Comparison of ENCODE assay signal across 21 cellular contexts in genomic region chr3:126968995-126969385, GRCh38. TPM values are rescaled to one million over a fixed set of nuclear protein-coding genes. Genes with fewer than 3 reads are reported as not detected.
DNase-seq lines count a peak whose midpoint lies in the region; ATAC-seq and TF ChIP-seq lines count a peak whose summit lies in the region.
"Had no signal": no experiment of that assay in that cellular context is flagged by ENCODE, and none has a peak within 500 bp of the region (broad histone marks: within the 10 kb centered on the region; RNA-seq: fewer than 3 reads in every experiment).

No MANE protein-coding gene starts in this region.

- H3K18ac ChIP-seq in IMR-90 (ENCODE audit: low read depth, low read length), result no peak overlapping the region

- H3K9me1 ChIP-seq in IMR-90 (ENCODE audit: insufficient read depth, low read length), result peaks cover 5% of the 10 kb centered on the region

- no peak for TF ChIP-seq CTCF in IMR-90 (conservative IDR thresholded peaks at IDR 0.05; ENCODE audit: low read depth, low read length)
- TF ChIP-seq CTCF in fibroblast of villous mesenchyme (IDR thresholded peaks at IDR 0.05; ENCODE audit: insufficient read depth, low read depth, low read length), result no peak
- no peak for TF ChIP-seq CTCF in neural crest cell (conservative IDR thresholded peaks at IDR 0.05)
- TF ChIP-seq CTCF in dorsolateral prefrontal cortex (IDR thresholded peaks at IDR 0.05 in 54 of 56, conservative IDR thresholded peaks at IDR 0.05 in 2 of 56; ENCODE audit: low read depth in 1 of 56, partially characterized antibody in 56 of 56), result no peak

- no peak overlapping the region for H2AK5ac ChIP-seq in IMR-90 (ENCODE audit: low read depth, low read length)

- peaks cover 12% of the 10 kb centered on the region for H3K4me1 ChIP-seq in IMR-90 (ENCODE audit: control insufficient read depth, insufficient read depth, low read length)

- 0 out of 2 replicates have a peak overlapping the region, but pooled peaks have one; percentile 39 for H3K14ac ChIP-seq in IMR-90 (replicated peaks; ENCODE audit: low read depth, low read length)

- H3K56ac ChIP-seq in IMR-90 (ENCODE audit: extremely low read depth, insufficient read depth, low read length), result no peak overlapping the region

- 86% methylated on average over 5 of the region's 6 CpGs; no CpG with 5 or more reads in 1 of the 2 experiments for WGBS in IMR-90 (ENCODE audit: extremely low coverage in 2 of 2, insufficient read length in 1 of 2), 2 experiments

- TF ChIP-seq POLR2A in IMR-90 (IDR thresholded peaks at IDR 0.05; ENCODE audit: low read depth, low read length), result no peak

- H3K4me2 ChIP-seq in IMR-90 (ENCODE audit: low read depth, low read length), result no peak overlapping the region
- H3K4me2 ChIP-seq: KMS-11, PC-9 had no signal

- H4K91ac ChIP-seq in IMR-90 (ENCODE audit: insufficient read depth, low read depth, low read length), result no peak overlapping the region

- H3K4me3 Mint-ChIP-seq in neural crest cell, result peak overlapping the region; percentile 3
- H3K4me3 Mint-ChIP-seq in stimulated activated naive B cell treated with anti-CD40 and anti-IgM and Interleukin-4, amounts not matched to agents 10 μg/mL and 1 μg/mL and 100 μg/mL, for 72 hours, result no peak overlapping the region
- H3K4me3 Mint-ChIP-seq: CD8-positive, alpha-beta T cell had no signal

- in situ Hi-C loops in IMR-90 (cut with MboI; ENCODE audit: low sequenced_read_pairs), result no loop called here

- H3K4ac ChIP-seq in IMR-90 (ENCODE audit: low read depth, low read length), result no peak overlapping the region

- H3K27ac ChIP-seq in IMR-90 (ENCODE audit: insufficient read depth, low read length), result no peak overlapping the region
- peak overlapping the region in 1 of 59 donors; percentile 19 for H3K27ac ChIP-seq in dorsolateral prefrontal cortex
- H3K27ac ChIP-seq: GM23248, KMS-11, PC-9 had no signal

- ATAC-seq in IMR-90 (ENCODE audit: low read depth), result no peak
- ATAC-seq in stimulated activated naive B cell treated with anti-CD40 and anti-IgM and Interleukin-4, amounts not matched to agents 10 μg/mL and 1 μg/mL and 100 μg/mL, for 72 hours (replicated peaks), result no peak
- ATAC-seq: CD8-positive, alpha-beta T cell had no signal

- peaks cover 3% of the 10 kb centered on the region for H3K36me3 Mint-ChIP-seq in neural crest cell (ENCODE audit: low read depth)
- H3K36me3 Mint-ChIP-seq in stimulated activated naive B cell treated with anti-CD40 and anti-IgM and Interleukin-4, amounts not matched to agents 10 μg/mL and 1 μg/mL and 100 μg/mL, for 72 hours, result peaks cover 6% of the 10 kb centered on the region in 2 donors
- H3K36me3 Mint-ChIP-seq: CD8-positive, alpha-beta T cell had no signal

- peaks cover 27% of the 10 kb centered on the region for H3K4me1 Mint-ChIP-seq in neural crest cell
- peaks cover 19 to 23% of the 10 kb centered on the region in 2 donors for H3K4me1 Mint-ChIP-seq in stimulated activated naive B cell treated with anti-CD40 and anti-IgM and Interleukin-4, amounts not matched to agents 10 μg/mL and 1 μg/mL and 100 μg/mL, for 72 hours

- no peaks in the 10 kb centered on the region for H3K27me3 Mint-ChIP-seq in neural crest cell (ENCODE audit: low read depth)
- H3K27me3 Mint-ChIP-seq in stimulated activated naive B cell treated with anti-CD40 and anti-IgM and Interleukin-4, amounts not matched to agents 10 μg/mL and 1 μg/mL and 100 μg/mL, for 72 hours, result peaks cover 24 to 30% of the 10 kb centered on the region in 2 donors

- H4K20me1 ChIP-seq in IMR-90 (ENCODE audit: insufficient read depth, low read length), result no peaks in the 10 kb centered on the region

- TF ChIP-seq RAD21 in IMR-90 (IDR thresholded peaks at IDR 0.05; ENCODE audit: low read length), result no peak

- H3K27me3 ChIP-seq in IMR-90 (ENCODE audit: control insufficient read depth, insufficient read depth, low read length) (no peaks in the 10 kb centered on the region; the same call in 1 of the 2 replicates), dorsolateral prefrontal cortex (no peaks in the 10 kb centered on the region)

- H2BK120ac ChIP-seq in IMR-90 (ENCODE audit: low read depth, low read length), result no peak overlapping the region

- no peak overlapping the region for H2AFZ ChIP-seq in IMR-90 (replicated peaks; ENCODE audit: low read length, poor library complexity)
- H2AFZ ChIP-seq: GM23248, PC-9 had no signal

- H2BK15ac ChIP-seq in IMR-90 (ENCODE audit: low read depth, low read length), result no peak overlapping the region

- intact Hi-C loops in IMR-90 (cut with micrococcal nuclease) (no loop called here), head of caudate nucleus (cut with DNase I) (no loop called here), dorsolateral prefrontal cortex (cut with DNase I) (no loop called here)

- no peaks in the 10 kb centered on the region for H3K79me1 ChIP-seq in IMR-90 (ENCODE audit: low read depth in 1 of 2, low read length in 2 of 2)

- dilution Hi-C loops in IMR-90 (cut with HindIII; ENCODE audit: low sequenced_read_pairs, unreplicated experiment), result no loop called here

- CTCF ChIA-PET in IMR-90 (lab: Yijun Ruan, JAX), result no interaction called here

- peaks cover 2% of the 10 kb centered on the region for H3K9me3 ChIP-seq in IMR-90 (ENCODE audit: control insufficient read depth, insufficient read depth, low read length)

- H4K5ac ChIP-seq in IMR-90 (ENCODE audit: low read depth, low read length), result no peak overlapping the region; the same call in 1 of the 2 replicates

- no peak overlapping the region for H3K9ac ChIP-seq in IMR-90 (ENCODE audit: low read depth, low read length)
- H3K9ac ChIP-seq: GM23248, KMS-11 had no signal

- no peak overlapping the region for H2AK9ac ChIP-seq in IMR-90 (replicated peaks; ENCODE audit: low read depth, low read length, poor library complexity)

- BruUV-seq in IMR-90 (replicated peaks; lab: Mats Ljungman, UMichigan), result no TSS peak

- H4K8ac ChIP-seq in IMR-90 (ENCODE audit: low read depth in 2 of 2, low read length in 2 of 2), result no peak overlapping the region

- H3K36me3 ChIP-seq in IMR-90 (ENCODE audit: control insufficient read depth, insufficient read depth, low read length), result no peaks in the 10 kb centered on the region

- H3K4me3 ChIP-seq in IMR-90 (ENCODE audit: insufficient read depth, low read depth, low read length), result no peak overlapping the region
- no peak overlapping the region for H3K4me3 ChIP-seq in fibroblast of villous mesenchyme (ENCODE audit: low read depth, low read length)
- no peak overlapping the region for H3K4me3 ChIP-seq in dorsolateral prefrontal cortex
- H3K4me3 ChIP-seq: GM23248, PC-9 had no signal

- DNase-seq in IMR-90 (no peak), fibroblast of villous mesenchyme (ENCODE audit: low read depth) (peak; percentile 24), neural crest cell (ENCODE audit: low read depth, low spot score) (no peak), head of caudate nucleus (no peak), NAMALWA (ENCODE audit: low spot score) (no peak), dorsolateral prefrontal cortex (no peak)
- no peak for DNase-seq in stimulated activated naive B cell treated with anti-CD40 and anti-IgM and Interleukin-4, amounts not matched to agents 10 μg/mL and 1 μg/mL and 100 μg/mL, for 72 hours
- DNase-seq: C1 segment of cervical spinal cord, Calu3, DMS153, HCEC 1CT, NCI-H1105, NCI-H146, NCI-H2029, NCI-H2227 treated with DMSO at 0.1 percent for 48 hours, NCI-H510A treated with DMSO at 0.1 percent for 48 hours, NCI-H748 treated with DMSO at 0.1 percent for 48 hours, PC-9 had no signal

- H2BK5ac ChIP-seq in IMR-90 (ENCODE audit: low read depth, low read length, poor library complexity, severe bottlenecking), result no peak overlapping the region

- POLR2A ChIA-PET in IMR-90 (lab: Charles Lee; ENCODE audit: unreplicated experiment), result interaction anchor here (0.7 kb wide), 1 partner anchor 8 kb away, joined by 3 read pairs; no protein-coding TSS in a partner anchor

- H3K9me3 Mint-ChIP-seq in neural crest cell, result no peaks in the 10 kb centered on the region
- H3K9me3 Mint-ChIP-seq in stimulated activated naive B cell treated with anti-CD40 and anti-IgM and Interleukin-4, amounts not matched to agents 10 μg/mL and 1 μg/mL and 100 μg/mL, for 72 hours, result peaks cover 1 to 3% of the 10 kb centered on the region in 2 donors
- H3K9me3 Mint-ChIP-seq: CD8-positive, alpha-beta T cell had no signal

- no peak overlapping the region for H3K23ac ChIP-seq in IMR-90 (ENCODE audit: low read depth, low read length)

- no peak overlapping the region for H3K27ac Mint-ChIP-seq in neural crest cell (ENCODE audit: unreplicated experiment)
- peak overlapping the region; percentile 33 for H3K27ac Mint-ChIP-seq in stimulated activated naive B cell treated with anti-CD40 and anti-IgM and Interleukin-4, amounts not matched to agents 10 μg/mL and 1 μg/mL and 100 μg/mL, for 72 hours
- H3K27ac Mint-ChIP-seq: CD8-positive, alpha-beta T cell had no signal

- H2BK20ac ChIP-seq in IMR-90 (ENCODE audit: low read depth, low read length), result no peak overlapping the region

TF ChIP-seq in IMR-90, 13 proteins besides CTCF, POLR2A, EP300 and RAD21:
- TF ChIP-seq MAZ (IDR thresholded peaks at IDR 0.05; ENCODE audit: borderline replicate concordance, low read depth, low read length) (no peak), USF2 (IDR thresholded peaks at IDR 0.05; ENCODE audit: low read depth, low read length) (no peak), RCOR1 (IDR thresholded peaks at IDR 0.05; ENCODE audit: insufficient replicate concordance, low read length) (no peak), FOS (IDR thresholded peaks at IDR 0.05; ENCODE audit: low read depth, low read length) (no peak), CEBPB (IDR thresholded peaks at IDR 0.05; ENCODE audit: low read depth, low read length) (no peak), NFE2L2 (IDR thresholded peaks at IDR 0.05; ENCODE audit: low read depth, low read length) (no peak), RFX5 (IDR thresholded peaks at IDR 0.05; ENCODE audit: low read depth, low read length) (no peak)

RNA-seq across cellular contexts. Expression of gene PLXNA1, which starts 13.9 kb away (rescaled TPM):
- total RNA-seq in IMR-90 (2012; rRNA removed) (13.6 and 14.4 TPM in 2 replicates), fibroblast of villous mesenchyme (63.0 and 70.2 TPM in 2 replicates), neural crest cell (90.4 and 94.0 TPM in 2 replicates), dorsolateral prefrontal cortex (10 to 100 TPM; 28.6 to 94.1 (median 62.9) TPM)
- 49.4 and 61.7 TPM in 2 replicates for polyA plus RNA-seq in IMR-90 (2012; rRNA removed)
- 25.5 and 52.4 TPM in 2 replicates for polyA plus RNA-seq in IMR-90 (2012; cell fraction: cytosol; rRNA removed)
- 88.7 and 218 TPM in 2 replicates for polyA plus RNA-seq in IMR-90 (2012; cell fraction: nucleus; rRNA removed; ENCODE audit: low replicate concordance)
